In the genomic region with DNA sequence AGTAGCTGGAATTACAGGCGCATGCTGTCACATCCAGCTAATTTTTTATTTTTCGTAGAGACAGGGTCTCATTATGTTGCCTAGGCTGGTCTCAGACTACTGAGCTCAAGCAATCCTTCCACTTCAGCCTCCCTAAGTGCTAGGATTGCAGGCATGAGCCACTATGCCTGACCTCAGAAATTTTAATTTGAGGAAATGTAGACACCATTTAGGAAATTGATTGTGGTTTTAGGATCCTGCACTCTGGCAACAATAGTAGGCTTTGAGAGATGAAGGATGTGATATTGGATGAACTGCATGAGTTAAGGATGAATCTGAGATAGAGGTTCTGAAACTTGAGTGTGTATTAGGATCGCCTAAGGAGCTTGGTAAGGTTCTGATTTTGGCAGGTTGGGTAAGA, we compare ENCODE assay signal across 22 cellular contexts.
DNase-seq lines count a peak whose midpoint lies in the region; ATAC-seq and TF ChIP-seq lines count a peak whose summit lies in the region.
"Had no signal": no experiment of that assay in that cellular context is flagged by ENCODE, and none has a peak within 500 bp of the region (broad histone marks: within the 10 kb centered on the region; RNA-seq: fewer than 3 reads in every experiment).

No MANE protein-coding gene starts in this region.

- H3K9me2 ChIP-seq in GM23338 (ENCODE audit: insufficient read depth) = no peaks in the 10 kb centered on the region

- H2BK12ac ChIP-seq in mesenchymal stem cell (ENCODE audit: low read length in 2 of 2) = no peak overlapping the region

- H4K20me1 ChIP-seq in GM23338 (replicated peaks; ENCODE audit: insufficient read depth) = no peaks in the 10 kb centered on the region
- H4K20me1 ChIP-seq: BLaER1 had no signal

- H3K4me1 ChIP-seq in GM23338 (ENCODE audit: insufficient read depth) = peaks cover 8% of the 10 kb centered on the region
- H3K4me1 ChIP-seq in mesenchymal stem cell (ENCODE audit: control insufficient read depth, insufficient read depth, low read depth, low read length) = peaks cover 11% of the 10 kb centered on the region
- H3K4me1 ChIP-seq in thyroid gland = peaks cover 41 to 47% of the 10 kb centered on the region in 2 donors
- H3K4me1 ChIP-seq: BLaER1 had no signal

- TF ChIP-seq CTCF in GM23338 (conservative IDR thresholded peaks at IDR 0.05; ENCODE audit: low read depth in 2 of 2) = no peak
- TF ChIP-seq CTCF in thyroid gland (IDR thresholded peaks at IDR 0.05) = no peak
- TF ChIP-seq CTCF in natural killer cell (IDR thresholded peaks at IDR 0.05) = no peak

- peaks cover 4% of the 10 kb centered on the region for H3K79me1 ChIP-seq in mesenchymal stem cell (replicated peaks; ENCODE audit: low read length, poor library complexity, severe bottlenecking)

- intact Hi-C loops in thyroid gland (cut with DNase I) = no loop called here
- intact Hi-C loops in natural killer cell (cut with micrococcal nuclease) = no loop called here

- H3K4me2 ChIP-seq in GM23338 = no peak overlapping the region
- H3K4me2 ChIP-seq in mesenchymal stem cell (ENCODE audit: low read length, poor library complexity, severe bottlenecking) = no peak overlapping the region
- H3K4me2 ChIP-seq: BLaER1 had no signal

- TF ChIP-seq POLR2A in thyroid gland (IDR thresholded peaks at IDR 0.05) = no peak

- H3K36me3 ChIP-seq in GM23338 (ENCODE audit: insufficient read depth) (no peaks in the 10 kb centered on the region), mesenchymal stem cell (ENCODE audit: control insufficient read depth in 1 of 2, insufficient read depth in 2 of 2, low read depth in 1 of 2, low read length in 2 of 2) (no peaks in the 10 kb centered on the region), thyroid gland (no peaks in the 10 kb centered on the region)
- H3K36me3 ChIP-seq: BLaER1, SJCRH30 had no signal

- no peak overlapping the region for H3K9ac ChIP-seq in mesenchymal stem cell (ENCODE audit: low read length)
- H3K9ac ChIP-seq: BLaER1 had no signal

- 95% methylated on average over 3 of the region's 3 CpGs for WGBS in mesenchymal stem cell
- WGBS in thyroid gland, 2 donors = 74 to 78% methylated on average over 3 of the region's 3 CpGs

- no peak overlapping the region for H4K91ac ChIP-seq in mesenchymal stem cell (ENCODE audit: low read length)

- no peak overlapping the region for H3K4me3 Mint-ChIP-seq in GM23338
- H3K4me3 Mint-ChIP-seq in natural killer cell = no peak overlapping the region
- H3K4me3 Mint-ChIP-seq: CD4-positive, alpha-beta T cell had no signal

- peaks cover 17% of the 10 kb centered on the region for H3K4me1 Mint-ChIP-seq in GM23338
- H3K4me1 Mint-ChIP-seq in natural killer cell = no peaks in the 10 kb centered on the region

- peak overlapping the region; percentile 3; the same call in 1 of the 2 replicates for H3K27ac Mint-ChIP-seq in GM23338
- H3K27ac Mint-ChIP-seq in natural killer cell = no peak overlapping the region
- H3K27ac Mint-ChIP-seq: CD4-positive, alpha-beta T cell had no signal

- H3K27me3 Mint-ChIP-seq in GM23338 (ENCODE audit: insufficient read depth, low read depth, poor library complexity) (no peaks in the 10 kb centered on the region), natural killer cell (ENCODE audit: low read depth in 2 of 2) (no peaks in the 10 kb centered on the region)
- H3K27me3 Mint-ChIP-seq: CD4-positive, alpha-beta T cell had no signal

- H3F3A ChIP-seq in GM23338 (replicated peaks; ENCODE audit: low read depth) = no peaks in the 10 kb centered on the region

- H3K36me3 Mint-ChIP-seq in GM23338 (ENCODE audit: low read depth) = no peaks in the 10 kb centered on the region
- no peaks in the 10 kb centered on the region for H3K36me3 Mint-ChIP-seq in natural killer cell

- DNase-seq in GM23338 (ENCODE audit: low spot score) (no peak), NCI-H2227 treated with DMSO at 0.1 percent for 48 hours (lab: John Stamatoyannopoulos, UW) (peak; percentile 70), mesenchymal stem cell (no peak), thyroid gland (no peak), natural killer cell (no peak)
- DNase-seq in activated naive CD4-positive, alpha-beta T cell treated with Interleukin-2 at 50 U/mL for 16 hours = no peak
- DNase-seq: CD4-positive, alpha-beta T cell; COR-L47; DND-41; HCEC 1CT; Karpas-422; NCI-H1694; NCI-H2081; NCI-H226; NCI-H524; NCI-H774; T-helper 1 cell had no signal

- H2BK15ac ChIP-seq in mesenchymal stem cell (ENCODE audit: low read depth, poor library complexity, severe bottlenecking) = no peak overlapping the region

- H3K79me2 ChIP-seq in GM23338 (replicated peaks; ENCODE audit: insufficient read depth) = peaks cover 22% of the 10 kb centered on the region

- no peak overlapping the region for H2BK120ac ChIP-seq in mesenchymal stem cell (ENCODE audit: low read depth, low read length)

- no peak for ATAC-seq in GM23338
- no peak for ATAC-seq in HG02798 (IDR thresholded peaks at IDR 0.05; ENCODE audit: poor library complexity, unreplicated experiment)
- no peak for ATAC-seq in natural killer cell
- ATAC-seq: GM12878, Panc1 had no signal

- H3K27ac ChIP-seq in GM23338 (ENCODE audit: low read depth) (no peak overlapping the region), mesenchymal stem cell (ENCODE audit: low read length, poor library complexity, severe bottlenecking) (peak overlapping the region; percentile 7), thyroid gland (peak overlapping the region in 2 of 3 donors; percentile 17 to 19)
- H3K27ac ChIP-seq: BLaER1, SJCRH30 had no signal

- H3K9me3 ChIP-seq in mesenchymal stem cell (ENCODE audit: control insufficient read depth, low read length) = no peaks in the 10 kb centered on the region
- no peaks in the 10 kb centered on the region for H3K9me3 ChIP-seq in thyroid gland
- H3K9me3 ChIP-seq: BLaER1, SJCRH30 had no signal

- H3K4ac ChIP-seq in mesenchymal stem cell (ENCODE audit: low read depth in 1 of 2, low read length in 2 of 2) = no peak overlapping the region

- H2BK5ac ChIP-seq in mesenchymal stem cell (ENCODE audit: low read depth, low read length, poor library complexity, severe bottlenecking) = no peak overlapping the region

- H3K23ac ChIP-seq in mesenchymal stem cell (ENCODE audit: low read length in 2 of 2) = no peak overlapping the region

- H3K27me3 ChIP-seq in GM23338 (ENCODE audit: insufficient read depth) (no peaks in the 10 kb centered on the region), mesenchymal stem cell (ENCODE audit: control insufficient read depth in 1 of 2, insufficient read depth in 1 of 2, low read length in 2 of 2) (no peaks in the 10 kb centered on the region), thyroid gland (no peaks in the 10 kb centered on the region)
- H3K27me3 ChIP-seq: BLaER1, SJCRH30 had no signal

- no peaks in the 10 kb centered on the region for H3K9me3 Mint-ChIP-seq in GM23338
- peaks cover 0 to 7% of the 10 kb centered on the region in 2 donors for H3K9me3 Mint-ChIP-seq in natural killer cell
- H3K9me3 Mint-ChIP-seq: CD4-positive, alpha-beta T cell had no signal

- no peak overlapping the region for H2AFZ ChIP-seq in GM23338
- H2AFZ ChIP-seq in mesenchymal stem cell (ENCODE audit: low read depth, low read length) = no peak overlapping the region

- H3K14ac ChIP-seq in mesenchymal stem cell (ENCODE audit: low read length in 2 of 2) = no peak overlapping the region

- no peak overlapping the region for H2AK5ac ChIP-seq in mesenchymal stem cell (ENCODE audit: low read length, severe bottlenecking)

- no peak overlapping the region for H3K18ac ChIP-seq in mesenchymal stem cell (ENCODE audit: low read depth in 1 of 2, low read length in 2 of 2)

- no peak overlapping the region for H4K8ac ChIP-seq in mesenchymal stem cell (ENCODE audit: low read length)

- H3K4me3 ChIP-seq in GM23338 (no peak overlapping the region), mesenchymal stem cell (ENCODE audit: insufficient read depth in 1 of 2, low read depth in 1 of 2, low read length in 2 of 2) (no peak overlapping the region), thyroid gland (replicated peaks in 1 of 3) (no peak overlapping the region)
- H3K4me3 ChIP-seq: BLaER1, GM12878, SJCRH30 had no signal

TF ChIP-seq in GM23338, 12 proteins besides CTCF, POLR2A, EP300 and RAD21 (continues in another document):
- TF ChIP-seq EZH2 (IDR thresholded peaks at IDR 0.05; ENCODE audit: low read depth, unreplicated experiment) = no peak
